In genomic region chr3:187750041-187750512, GRCh38 we compare ENCODE assay signal across 8 cellular contexts. TPM values are rescaled to one million over a fixed set of nuclear protein-coding genes. Genes with fewer than 3 reads are reported as not detected.
DNase-seq lines count a peak whose midpoint lies in the region; TF ChIP-seq lines count a peak whose summit lies in the region.

No MANE protein-coding gene starts in this region.

- peak; percentile 67 for DNase-seq in COLO668 (lab: John Stamatoyannopoulos, UW; ENCODE audit: unreplicated experiment)
- peak; percentile 79 for DNase-seq in NCI-H2029 (lab: John Stamatoyannopoulos, UW)
- DNase-seq in choroid plexus epithelial cell (ENCODE audit: low read depth) = peak; percentile 78
- peak; percentile 84 for DNase-seq in mucosa of gallbladder (ENCODE audit: low spot score)
- no peak for DNase-seq in occipital lobe (lab: John Stamatoyannopoulos, UW)
- no peak for DNase-seq in A172 (ENCODE audit: low spot score)
- no peak for DNase-seq in effector CD4-positive, alpha-beta T cell
- no peak for DNase-seq in NK-92 (lab: John Stamatoyannopoulos, UW; ENCODE audit: unreplicated experiment)

- H3K4me3 ChIP-seq in choroid plexus epithelial cell (ENCODE audit: low read depth, low read length) = peak overlapping the region; percentile 45

- TF ChIP-seq CTCF in choroid plexus epithelial cell (conservative IDR thresholded peaks at IDR 0.05; ENCODE audit: low read depth, low read length) = no peak

RNA-seq across cellular contexts. Expression of gene BCL6, which starts 4.8 kb away (rescaled TPM):
- 79.4 TPM for total RNA-seq in mucosa of gallbladder
- 7.5 TPM for total RNA-seq in occipital lobe
- total RNA-seq in A172 (2014; rRNA removed; shearing (Covaris generic)) = 3.2 and 4.6 TPM in 2 replicates

RNA-seq across cellular contexts. Expression of gene RTP2, which starts 47.7 kb away (rescaled TPM):
- total RNA-seq in mucosa of gallbladder (not detected), occipital lobe (not detected)
- not detected in 2 replicates for total RNA-seq in A172 (2014; rRNA removed; shearing (Covaris generic))

Comparison
In these comparisons a context has a peak if more than half of its experiments do, and no peak if none do; other contexts are left out.
1. DNase-seq: peak in COLO668 (single experiment), NCI-H2029 (single experiment), choroid plexus epithelial cell (single experiment) and mucosa of gallbladder (single experiment); none in occipital lobe (single experiment), A172 (single experiment), effector CD4-positive, alpha-beta T cell (single experiment) and NK-92 (single experiment).